1 cellular context compared by ENCODE assay signal in the genomic region with DNA sequence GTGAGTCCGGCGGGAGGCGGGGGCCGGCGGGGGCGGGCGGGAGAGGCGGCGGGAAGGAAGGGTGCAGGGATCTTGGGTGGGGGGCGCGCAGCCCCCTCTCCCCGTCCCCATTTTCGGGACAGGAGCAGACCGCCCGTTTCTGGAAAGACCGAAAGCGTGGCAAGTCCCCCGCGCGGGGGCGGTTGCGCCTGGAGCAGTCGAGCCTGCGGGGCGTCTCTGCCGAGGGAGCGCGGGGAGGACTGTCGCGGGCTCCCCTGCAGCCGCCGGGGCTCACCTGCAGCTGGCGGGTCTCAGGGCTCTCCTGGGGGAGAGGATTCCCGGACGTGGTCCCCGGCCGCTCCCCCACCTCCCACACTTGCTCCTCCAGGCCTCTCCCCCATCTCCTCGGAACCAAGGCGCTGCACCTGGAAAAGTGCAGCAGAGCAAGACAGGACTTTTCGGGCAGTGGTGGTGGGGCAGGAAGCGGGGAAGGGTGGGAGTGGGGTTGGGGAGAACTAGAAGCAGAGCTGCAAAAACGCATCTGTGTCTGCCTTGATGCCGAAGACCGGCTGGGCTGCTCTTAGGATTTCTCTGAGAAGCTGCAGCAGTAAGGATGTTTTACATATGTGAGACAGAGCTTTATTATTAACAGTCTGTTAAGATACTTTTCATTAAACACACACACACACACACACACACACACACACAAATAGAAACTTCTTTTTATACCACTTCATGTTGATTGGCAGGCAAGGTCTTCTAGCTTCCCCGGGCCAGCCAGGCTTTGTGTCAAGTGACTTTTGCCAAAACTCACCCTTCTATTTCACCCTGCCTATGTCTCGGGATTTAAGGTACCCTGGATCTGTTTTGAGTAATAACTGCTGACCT.
A peak's percentile ranks its signal among the peaks of the same experiment; 100 is the strongest.
TF ChIP-seq lines count a peak whose summit lies in the region.

No MANE protein-coding gene starts in this region.

TF ChIP-seq in GM12878, 131 proteins besides CTCF, POLR2A, EP300 and RAD21 (continued from another document):
- TF ChIP-seq, protein P1, sequence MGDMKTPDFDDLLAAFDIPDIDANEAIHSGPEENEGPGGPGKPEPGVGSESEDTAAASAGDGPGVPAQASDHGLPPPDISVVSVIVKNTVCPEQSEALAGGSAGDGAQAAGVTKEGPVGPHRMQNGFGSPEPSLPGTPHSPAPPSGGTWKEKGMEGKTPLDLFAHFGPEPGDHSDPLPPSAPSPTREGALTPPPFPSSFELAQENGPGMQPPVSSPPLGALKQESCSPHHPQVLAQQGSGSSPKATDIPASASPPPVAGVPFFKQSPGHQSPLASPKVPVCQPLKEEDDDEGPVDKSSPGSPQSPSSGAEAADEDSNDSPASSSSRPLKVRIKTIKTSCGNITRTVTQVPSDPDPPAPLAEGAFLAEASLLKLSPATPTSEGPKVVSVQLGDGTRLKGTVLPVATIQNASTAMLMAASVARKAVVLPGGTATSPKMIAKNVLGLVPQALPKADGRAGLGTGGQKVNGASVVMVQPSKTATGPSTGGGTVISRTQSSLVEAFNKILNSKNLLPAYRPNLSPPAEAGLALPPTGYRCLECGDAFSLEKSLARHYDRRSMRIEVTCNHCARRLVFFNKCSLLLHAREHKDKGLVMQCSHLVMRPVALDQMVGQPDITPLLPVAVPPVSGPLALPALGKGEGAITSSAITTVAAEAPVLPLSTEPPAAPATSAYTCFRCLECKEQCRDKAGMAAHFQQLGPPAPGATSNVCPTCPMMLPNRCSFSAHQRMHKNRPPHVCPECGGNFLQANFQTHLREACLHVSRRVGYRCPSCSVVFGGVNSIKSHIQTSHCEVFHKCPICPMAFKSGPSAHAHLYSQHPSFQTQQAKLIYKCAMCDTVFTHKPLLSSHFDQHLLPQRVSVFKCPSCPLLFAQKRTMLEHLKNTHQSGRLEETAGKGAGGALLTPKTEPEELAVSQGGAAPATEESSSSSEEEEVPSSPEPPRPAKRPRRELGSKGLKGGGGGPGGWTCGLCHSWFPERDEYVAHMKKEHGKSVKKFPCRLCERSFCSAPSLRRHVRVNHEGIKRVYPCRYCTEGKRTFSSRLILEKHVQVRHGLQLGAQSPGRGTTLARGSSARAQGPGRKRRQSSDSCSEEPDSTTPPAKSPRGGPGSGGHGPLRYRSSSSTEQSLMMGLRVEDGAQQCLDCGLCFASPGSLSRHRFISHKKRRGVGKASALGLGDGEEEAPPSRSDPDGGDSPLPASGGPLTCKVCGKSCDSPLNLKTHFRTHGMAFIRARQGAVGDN (IDR thresholded peaks at IDR 0.05), result no peak
- TF ChIP-seq SMARCA5 (IDR thresholded peaks at IDR 0.05), result no peak
- 0 out of 2 replicates have a peak, but pooled peaks have one; percentile 31 for TF ChIP-seq IKZF1 (conservative IDR thresholded peaks at IDR 0.05)
- TF ChIP-seq TAF1 (IDR thresholded peaks at IDR 0.05; ENCODE audit: borderline replicate concordance, low read depth, low read length), result no peak
- TF ChIP-seq, protein P2, sequence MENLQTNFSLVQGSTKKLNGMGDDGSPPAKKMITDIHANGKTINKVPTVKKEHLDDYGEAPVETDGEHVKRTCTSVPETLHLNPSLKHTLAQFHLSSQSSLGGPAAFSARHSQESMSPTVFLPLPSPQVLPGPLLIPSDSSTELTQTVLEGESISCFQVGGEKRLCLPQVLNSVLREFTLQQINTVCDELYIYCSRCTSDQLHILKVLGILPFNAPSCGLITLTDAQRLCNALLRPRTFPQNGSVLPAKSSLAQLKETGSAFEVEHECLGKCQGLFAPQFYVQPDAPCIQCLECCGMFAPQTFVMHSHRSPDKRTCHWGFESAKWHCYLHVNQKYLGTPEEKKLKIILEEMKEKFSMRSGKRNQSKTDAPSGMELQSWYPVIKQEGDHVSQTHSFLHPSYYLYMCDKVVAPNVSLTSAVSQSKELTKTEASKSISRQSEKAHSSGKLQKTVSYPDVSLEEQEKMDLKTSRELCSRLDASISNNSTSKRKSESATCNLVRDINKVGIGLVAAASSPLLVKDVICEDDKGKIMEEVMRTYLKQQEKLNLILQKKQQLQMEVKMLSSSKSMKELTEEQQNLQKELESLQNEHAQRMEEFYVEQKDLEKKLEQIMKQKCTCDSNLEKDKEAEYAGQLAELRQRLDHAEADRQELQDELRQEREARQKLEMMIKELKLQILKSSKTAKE (IDR thresholded peaks at IDR 0.05; ENCODE audit: low read depth, poor library complexity, severe bottlenecking), result no peak
- TF ChIP-seq, protein P3, sequence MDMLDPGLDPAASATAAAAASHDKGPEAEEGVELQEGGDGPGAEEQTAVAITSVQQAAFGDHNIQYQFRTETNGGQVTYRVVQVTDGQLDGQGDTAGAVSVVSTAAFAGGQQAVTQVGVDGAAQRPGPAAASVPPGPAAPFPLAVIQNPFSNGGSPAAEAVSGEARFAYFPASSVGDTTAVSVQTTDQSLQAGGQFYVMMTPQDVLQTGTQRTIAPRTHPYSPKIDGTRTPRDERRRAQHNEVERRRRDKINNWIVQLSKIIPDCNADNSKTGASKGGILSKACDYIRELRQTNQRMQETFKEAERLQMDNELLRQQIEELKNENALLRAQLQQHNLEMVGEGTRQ (IDR thresholded peaks at IDR 0.05; ENCODE audit: borderline replicate concordance, low read depth, low read length), result no peak
- no peak for TF ChIP-seq FOXM1 (IDR thresholded peaks at IDR 0.05; ENCODE audit: low read depth, low read length)
- no peak for TF ChIP-seq FOS (IDR thresholded peaks at IDR 0.05; ENCODE audit: borderline replicate concordance, extremely low read depth, insufficient read length)
- 0 out of 2 replicates have a peak, but pooled peaks have one; percentile 20 for TF ChIP-seq TCF12 (IDR thresholded peaks at IDR 0.05; ENCODE audit: low read depth, low read length)
- TF ChIP-seq LARP7 (IDR thresholded peaks at IDR 0.05), result no peak
- TF ChIP-seq, protein P4, sequence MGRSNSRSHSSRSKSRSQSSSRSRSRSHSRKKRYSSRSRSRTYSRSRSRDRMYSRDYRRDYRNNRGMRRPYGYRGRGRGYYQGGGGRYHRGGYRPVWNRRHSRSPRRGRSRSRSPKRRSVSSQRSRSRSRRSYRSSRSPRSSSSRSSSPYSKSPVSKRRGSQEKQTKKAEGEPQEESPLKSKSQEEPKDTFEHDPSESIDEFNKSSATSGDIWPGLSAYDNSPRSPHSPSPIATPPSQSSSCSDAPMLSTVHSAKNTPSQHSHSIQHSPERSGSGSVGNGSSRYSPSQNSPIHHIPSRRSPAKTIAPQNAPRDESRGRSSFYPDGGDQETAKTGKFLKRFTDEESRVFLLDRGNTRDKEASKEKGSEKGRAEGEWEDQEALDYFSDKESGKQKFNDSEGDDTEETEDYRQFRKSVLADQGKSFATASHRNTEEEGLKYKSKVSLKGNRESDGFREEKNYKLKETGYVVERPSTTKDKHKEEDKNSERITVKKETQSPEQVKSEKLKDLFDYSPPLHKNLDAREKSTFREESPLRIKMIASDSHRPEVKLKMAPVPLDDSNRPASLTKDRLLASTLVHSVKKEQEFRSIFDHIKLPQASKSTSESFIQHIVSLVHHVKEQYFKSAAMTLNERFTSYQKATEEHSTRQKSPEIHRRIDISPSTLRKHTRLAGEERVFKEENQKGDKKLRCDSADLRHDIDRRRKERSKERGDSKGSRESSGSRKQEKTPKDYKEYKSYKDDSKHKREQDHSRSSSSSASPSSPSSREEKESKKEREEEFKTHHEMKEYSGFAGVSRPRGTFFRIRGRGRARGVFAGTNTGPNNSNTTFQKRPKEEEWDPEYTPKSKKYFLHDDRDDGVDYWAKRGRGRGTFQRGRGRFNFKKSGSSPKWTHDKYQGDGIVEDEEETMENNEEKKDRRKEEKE (IDR thresholded peaks at IDR 0.05), result no peak
